Comparison of ENCODE assay signal across 20 cellular contexts in the genomic region with DNA sequence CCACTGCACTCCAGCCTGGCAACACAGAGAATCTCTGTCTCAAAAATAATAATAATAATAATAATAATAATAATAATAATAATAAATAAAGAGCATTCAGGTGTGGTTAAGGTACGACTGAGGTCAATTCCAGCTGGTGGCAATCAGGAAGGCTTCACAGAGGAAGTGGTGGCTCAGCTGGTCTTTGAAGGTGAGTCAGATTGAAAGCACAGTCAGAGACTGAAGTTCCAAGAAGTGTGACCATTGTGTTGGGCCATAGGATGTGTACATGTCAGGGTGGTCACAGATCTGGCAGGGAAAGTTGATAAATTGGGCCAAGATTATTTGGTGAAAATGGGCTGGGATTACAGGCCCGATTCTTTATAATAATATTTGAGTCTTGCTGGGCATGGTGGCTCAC. TPM values are rescaled to one million over a fixed set of nuclear protein-coding genes. Genes with fewer than 3 reads are reported as not detected.
DNase-seq lines count a peak whose midpoint lies in the region; ATAC-seq and TF ChIP-seq lines count a peak whose summit lies in the region.
"Had no signal": no experiment of that assay in that cellular context is flagged by ENCODE, and none has a peak within 500 bp of the region (broad histone marks: within the 10 kb centered on the region; RNA-seq: fewer than 3 reads in every experiment).

No MANE protein-coding gene starts in this region.

- peak; percentile 66 for ATAC-seq in activated naive CD8-positive, alpha-beta T cell treated with anti-CD3 and anti-CD28 coated beads, Interleukin-2, amount 10 ng/mL, durations not matched to agents 7 days and 5 days (ENCODE audit: low read depth)
- peak; percentile 49 for ATAC-seq in HG03175 (IDR thresholded peaks at IDR 0.05; ENCODE audit: unreplicated experiment)
- peak; percentile 42 for ATAC-seq in activated CD8-positive, alpha-beta T cell treated with anti-CD3 and anti-CD28 coated beads, Interleukin-2, amount 10 ng/mL, durations not matched to agents 7 days and 5 days
- peak; percentile 85 for ATAC-seq in stimulated activated naive CD8-positive, alpha-beta T cell treated with anti-CD3 and anti-CD28 coated beads, Interleukin-15, amount 100 ng/mL, for 72 hours
- ATAC-seq in upper lobe of left lung (ENCODE audit: low FRiP score in 2 of 2) = no peak
- no peak for ATAC-seq in HG03095 (IDR thresholded peaks at IDR 0.05; ENCODE audit: unreplicated experiment)
- ATAC-seq: foreskin keratinocyte, right cardiac atrium had no signal

- no peak for TF ChIP-seq CTCF in upper lobe of left lung (IDR thresholded peaks at IDR 0.05)

- H3K4me3 ChIP-seq in upper lobe of left lung = no peak overlapping the region
- H3K4me3 ChIP-seq: BLaER1, vagina had no signal

- 81% methylated on average over 2 of the region's 2 CpGs for WGBS in upper lobe of left lung, 2 donors

- CTCF ChIA-PET in activated CD8-positive, alpha-beta T cell treated with anti-CD3 and anti-CD28 coated beads, Interleukin-2, amount 10 ng/mL, durations not matched to agents 7 days and 5 days (lab: Charles Lee) = interaction anchor here (2.2 kb wide), 1 partner anchor 49 kb away, joined by 8 read pairs; no protein-coding TSS in a partner anchor

- TF ChIP-seq EP300 in upper lobe of left lung (IDR thresholded peaks at IDR 0.05) = no peak

- peaks cover 33% of the 10 kb centered on the region for H3K27me3 Mint-ChIP-seq in activated naive CD8-positive, alpha-beta T cell treated with anti-CD3 and anti-CD28 coated beads, Interleukin-2, amount 10 ng/mL, durations not matched to agents 7 days and 5 days
- peaks cover 4% of the 10 kb centered on the region for H3K27me3 Mint-ChIP-seq in activated naive CD8-positive, alpha-beta T cell treated with anti-CD3 and anti-CD28 coated beads for 36 hours
- peaks cover 13% of the 10 kb centered on the region for H3K27me3 Mint-ChIP-seq in activated CD8-positive, alpha-beta T cell treated with anti-CD3 and anti-CD28 coated beads, Interleukin-2, amount 10 ng/mL, durations not matched to agents 7 days and 5 days (ENCODE audit: low read depth)
- peaks cover 15% of the 10 kb centered on the region for H3K27me3 Mint-ChIP-seq in stimulated activated naive CD8-positive, alpha-beta T cell treated with anti-CD3 and anti-CD28 coated beads, Interleukin-15, amount 100 ng/mL, for 72 hours

- no peak for TF ChIP-seq POLR2A in upper lobe of left lung (IDR thresholded peaks at IDR 0.05)

- peaks cover 21% of the 10 kb centered on the region for H3K4me1 Mint-ChIP-seq in activated naive CD8-positive, alpha-beta T cell treated with anti-CD3 and anti-CD28 coated beads, Interleukin-2, amount 10 ng/mL, durations not matched to agents 7 days and 5 days
- H3K4me1 Mint-ChIP-seq in activated naive CD8-positive, alpha-beta T cell treated with anti-CD3 and anti-CD28 coated beads for 36 hours = peaks cover 6% of the 10 kb centered on the region
- peaks cover 24% of the 10 kb centered on the region for H3K4me1 Mint-ChIP-seq in activated CD8-positive, alpha-beta T cell treated with anti-CD3 and anti-CD28 coated beads, Interleukin-2, amount 10 ng/mL, durations not matched to agents 7 days and 5 days (ENCODE audit: low read depth)
- H3K4me1 Mint-ChIP-seq in stimulated activated naive CD8-positive, alpha-beta T cell treated with anti-CD3 and anti-CD28 coated beads, Interleukin-15, amount 100 ng/mL, for 72 hours = peaks cover 14% of the 10 kb centered on the region

- peaks cover 2% of the 10 kb centered on the region for H3K36me3 Mint-ChIP-seq in activated naive CD8-positive, alpha-beta T cell treated with anti-CD3 and anti-CD28 coated beads, Interleukin-2, amount 10 ng/mL, durations not matched to agents 7 days and 5 days
- H3K36me3 Mint-ChIP-seq in activated naive CD8-positive, alpha-beta T cell treated with anti-CD3 and anti-CD28 coated beads for 36 hours = no peaks in the 10 kb centered on the region
- H3K36me3 Mint-ChIP-seq in activated CD8-positive, alpha-beta T cell treated with anti-CD3 and anti-CD28 coated beads, Interleukin-2, amount 10 ng/mL, durations not matched to agents 7 days and 5 days (ENCODE audit: low read depth) = no peaks in the 10 kb centered on the region

- H3K4me3 Mint-ChIP-seq in activated naive CD8-positive, alpha-beta T cell treated with anti-CD3 and anti-CD28 coated beads, Interleukin-2, amount 10 ng/mL, durations not matched to agents 7 days and 5 days = peak overlapping the region; percentile 63
- no peak overlapping the region for H3K4me3 Mint-ChIP-seq in activated naive CD8-positive, alpha-beta T cell treated with anti-CD3 and anti-CD28 coated beads for 36 hours
- H3K4me3 Mint-ChIP-seq in activated CD8-positive, alpha-beta T cell treated with anti-CD3 and anti-CD28 coated beads, Interleukin-2, amount 10 ng/mL, durations not matched to agents 7 days and 5 days = no peak overlapping the region
- no peak overlapping the region for H3K4me3 Mint-ChIP-seq in stimulated activated naive CD8-positive, alpha-beta T cell treated with anti-CD3 and anti-CD28 coated beads, Interleukin-15, amount 100 ng/mL, for 72 hours
- H3K4me3 Mint-ChIP-seq: activated naive CD4-positive, alpha-beta T cell treated with anti-CD3 and anti-CD28 coated beads for 36 hours had no signal

- no peaks in the 10 kb centered on the region for H3K27me3 ChIP-seq in upper lobe of left lung
- H3K27me3 ChIP-seq: BLaER1, foreskin keratinocyte, vagina had no signal

- H3K4me1 ChIP-seq in upper lobe of left lung = no peaks in the 10 kb centered on the region
- H3K4me1 ChIP-seq: BLaER1, foreskin keratinocyte had no signal

- peaks cover 2% of the 10 kb centered on the region for H3K9me3 Mint-ChIP-seq in activated naive CD8-positive, alpha-beta T cell treated with anti-CD3 and anti-CD28 coated beads, Interleukin-2, amount 10 ng/mL, durations not matched to agents 7 days and 5 days
- H3K9me3 Mint-ChIP-seq in activated naive CD8-positive, alpha-beta T cell treated with anti-CD3 and anti-CD28 coated beads for 36 hours = no peaks in the 10 kb centered on the region
- H3K9me3 Mint-ChIP-seq in activated CD8-positive, alpha-beta T cell treated with anti-CD3 and anti-CD28 coated beads, Interleukin-2, amount 10 ng/mL, durations not matched to agents 7 days and 5 days (ENCODE audit: insufficient read depth) = no peaks in the 10 kb centered on the region
- no peaks in the 10 kb centered on the region for H3K9me3 Mint-ChIP-seq in stimulated activated naive CD8-positive, alpha-beta T cell treated with anti-CD3 and anti-CD28 coated beads, Interleukin-15, amount 100 ng/mL, for 72 hours
- H3K9me3 Mint-ChIP-seq: activated naive CD4-positive, alpha-beta T cell treated with anti-CD3 and anti-CD28 coated beads for 36 hours had no signal

- no peaks in the 10 kb centered on the region for H3K36me3 ChIP-seq in upper lobe of left lung
- H3K36me3 ChIP-seq: BLaER1, vagina had no signal

- no peaks in the 10 kb centered on the region for H3K9me3 ChIP-seq in upper lobe of left lung
- H3K9me3 ChIP-seq: BLaER1, vagina had no signal

- no peak for DNase-seq in activated naive CD8-positive, alpha-beta T cell treated with anti-CD3 and anti-CD28 coated beads, Interleukin-2, amount 10 ng/mL, durations not matched to agents 7 days and 5 days
- DNase-seq in activated naive CD8-positive, alpha-beta T cell treated with anti-CD3 and anti-CD28 coated beads for 36 hours = no peak
- DNase-seq in activated CD8-positive, alpha-beta T cell treated with anti-CD3 and anti-CD28 coated beads, Interleukin-2, amount 10 ng/mL, durations not matched to agents 7 days and 5 days = peak; percentile 51
- peak in 1 of 2 donors; percentile 33 for DNase-seq in stimulated activated naive CD8-positive, alpha-beta T cell treated with anti-CD3 and anti-CD28 coated beads, Interleukin-15, amount 100 ng/mL, for 72 hours
- DNase-seq in upper lobe of left lung (no peak), activated gamma-delta T cell treated with Interleukin-2 at 50 U/mL for 16 hours (no peak)
- DNase-seq: activated CD4-positive, alpha-beta T cell treated with anti-CD3 and anti-CD28 coated beads, Interleukin-2, amount 50 U/mL, for 1 hour; activated naive CD4-positive, alpha-beta T cell treated with anti-CD3 and anti-CD28 coated beads for 36 hours; foreskin keratinocyte; NCI-H1436 treated with DMSO at 0.1 percent for 48 hours; NCI-H2171; NCI-H526; right cardiac atrium; Right ventricle myocardium superior; substantia nigra had no signal

- POLR2A ChIA-PET in activated naive CD8-positive, alpha-beta T cell treated with anti-CD3 and anti-CD28 coated beads, Interleukin-2, amount 10 ng/mL, durations not matched to agents 7 days and 5 days (lab: Charles Lee) = interaction anchor here (1.3 to 1.8 kb wide), 2 partner anchors 9 to 31 kb away, joined by 3 to 8 read pairs; a partner anchor contains a TSS
- POLR2A ChIA-PET in activated CD8-positive, alpha-beta T cell treated with anti-CD3 and anti-CD28 coated beads, Interleukin-2, amount 10 ng/mL, durations not matched to agents 7 days and 5 days (lab: Charles Lee) = interaction anchor here (0.6 kb wide), 1 partner anchor 29 kb away, joined by 4 read pairs; no protein-coding TSS in a partner anchor

- peak overlapping the region; percentile 49 for H3K27ac Mint-ChIP-seq in activated naive CD8-positive, alpha-beta T cell treated with anti-CD3 and anti-CD28 coated beads, Interleukin-2, amount 10 ng/mL, durations not matched to agents 7 days and 5 days
- no peak overlapping the region for H3K27ac Mint-ChIP-seq in activated naive CD8-positive, alpha-beta T cell treated with anti-CD3 and anti-CD28 coated beads for 36 hours
- no peak overlapping the region for H3K27ac Mint-ChIP-seq in activated CD8-positive, alpha-beta T cell treated with anti-CD3 and anti-CD28 coated beads, Interleukin-2, amount 10 ng/mL, durations not matched to agents 7 days and 5 days
- H3K27ac Mint-ChIP-seq in stimulated activated naive CD8-positive, alpha-beta T cell treated with anti-CD3 and anti-CD28 coated beads, Interleukin-15, amount 100 ng/mL, for 72 hours = peak overlapping the region; percentile 2 to 77
- H3K27ac Mint-ChIP-seq: activated naive CD4-positive, alpha-beta T cell treated with anti-CD3 and anti-CD28 coated beads for 36 hours had no signal

- H3K27ac ChIP-seq in upper lobe of left lung = no peak overlapping the region
- H3K27ac ChIP-seq: BLaER1, epithelial cell of prostate, foreskin keratinocyte, vagina had no signal

RNA-seq across cellular contexts. Expression of a gene that starts 31.0 kb away (rescaled TPM):
- 10 to 100 TPM; 15.4 to 17.7 TPM for total RNA-seq in activated naive CD8-positive, alpha-beta T cell treated with anti-CD3 and anti-CD28 coated beads, Interleukin-2, amount 10 ng/mL, durations not matched to agents 7 days and 5 days
- total RNA-seq in activated naive CD8-positive, alpha-beta T cell treated with anti-CD3 and anti-CD28 coated beads for 36 hours = 10 to 100 TPM; 15.0 to 17.1 TPM
- 10 to 100 TPM; 18.4 to 21.7 TPM for total RNA-seq in activated CD8-positive, alpha-beta T cell treated with anti-CD3 and anti-CD28 coated beads, Interleukin-2, amount 10 ng/mL, durations not matched to agents 7 days and 5 days
- total RNA-seq in upper lobe of left lung = 10 to 100 TPM; 11.3 to 30.4 (median 14.6) TPM

RNA-seq across cellular contexts. Expression of a gene that starts 38.5 kb away (rescaled TPM):
- 10 to 100 TPM; 14.6 to 16.0 TPM for total RNA-seq in activated naive CD8-positive, alpha-beta T cell treated with anti-CD3 and anti-CD28 coated beads, Interleukin-2, amount 10 ng/mL, durations not matched to agents 7 days and 5 days
- total RNA-seq in activated naive CD8-positive, alpha-beta T cell treated with anti-CD3 and anti-CD28 coated beads for 36 hours = 10 to 100 TPM; 35.4 to 36.3 TPM
- total RNA-seq in activated CD8-positive, alpha-beta T cell treated with anti-CD3 and anti-CD28 coated beads, Interleukin-2, amount 10 ng/mL, durations not matched to agents 7 days and 5 days = 10 to 100 TPM; 12.5 to 12.6 TPM
- 10 to 100 TPM in 5 of 6 donors, 1 to 10 TPM in 1; 9.6 to 18.1 (median 14.5) TPM for total RNA-seq in upper lobe of left lung

Comparison
In these comparisons a context has a peak if more than half of its experiments do, and no peak if none do; other contexts are left out.
1. H3K27ac Mint-ChIP-seq: peak in activated naive CD8-positive, alpha-beta T cell treated with anti-CD3 and anti-CD28 coated beads, Interleukin-2, amount 10 ng/mL, durations not matched to agents 7 days and 5 days (single experiment) and stimulated activated naive CD8-positive, alpha-beta T cell treated with anti-CD3 and anti-CD28 coated beads, Interleukin-15, amount 100 ng/mL, for 72 hours (2 of 2); none in activated naive CD8-positive, alpha-beta T cell treated with anti-CD3 and anti-CD28 coated beads for 36 hours (single experiment) and activated CD8-positive, alpha-beta T cell treated with anti-CD3 and anti-CD28 coated beads, Interleukin-2, amount 10 ng/mL, durations not matched to agents 7 days and 5 days (single experiment).
2. ATAC-seq: peak in activated naive CD8-positive, alpha-beta T cell treated with anti-CD3 and anti-CD28 coated beads, Interleukin-2, amount 10 ng/mL, durations not matched to agents 7 days and 5 days (single experiment), HG03175 (single experiment), activated CD8-positive, alpha-beta T cell treated with anti-CD3 and anti-CD28 coated beads, Interleukin-2, amount 10 ng/mL, durations not matched to agents 7 days and 5 days (single experiment) and stimulated activated naive CD8-positive, alpha-beta T cell treated with anti-CD3 and anti-CD28 coated beads, Interleukin-15, amount 100 ng/mL, for 72 hours (single experiment); none in upper lobe of left lung (0 of 2) and HG03095 (single experiment).